1 cellular context compared by ENCODE assay signal in genomic region chr1:212118167-212118871, GRCh38.
A peak's percentile ranks its signal among the peaks of the same experiment; 100 is the strongest.
TF ChIP-seq lines count a peak whose summit lies in the region.

No MANE protein-coding gene starts in this region.

TF ChIP-seq in K562, 482 proteins besides CTCF, POLR2A, EP300 and RAD21 (continued from another document):
- no peak for TF ChIP-seq CXXC5 (CRISPR knock-in tag; IDR thresholded peaks at IDR 0.05)
- no peak for TF ChIP-seq NR0B1 (IDR thresholded peaks at IDR 0.05; ENCODE audit: partially characterized antibody)
- TF ChIP-seq KAT2B (IDR thresholded peaks at IDR 0.05; ENCODE audit: low read depth, low read length), result no peak
- TF ChIP-seq, protein P1, sequence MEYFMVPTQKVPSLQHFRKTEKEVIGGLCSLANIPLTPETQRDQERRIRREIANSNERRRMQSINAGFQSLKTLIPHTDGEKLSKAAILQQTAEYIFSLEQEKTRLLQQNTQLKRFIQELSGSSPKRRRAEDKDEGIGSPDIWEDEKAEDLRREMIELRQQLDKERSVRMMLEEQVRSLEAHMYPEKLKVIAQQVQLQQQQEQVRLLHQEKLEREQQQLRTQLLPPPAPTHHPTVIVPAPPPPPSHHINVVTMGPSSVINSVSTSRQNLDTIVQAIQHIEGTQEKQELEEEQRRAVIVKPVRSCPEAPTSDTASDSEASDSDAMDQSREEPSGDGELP (CRISPR knock-in tag; IDR thresholded peaks at IDR 0.05; ENCODE audit: borderline replicate concordance), result no peak
- no peak for TF ChIP-seq MAFF (IDR thresholded peaks at IDR 0.05; ENCODE audit: low read length)
- no peak for TF ChIP-seq JUNB (CRISPR knock-in tag; conservative IDR thresholded peaks at IDR 0.05)
- no peak for TF ChIP-seq SAFB2 (IDR thresholded peaks at IDR 0.05; ENCODE audit: borderline replicate concordance, low read depth, low read length, severe bottlenecking)
- TF ChIP-seq NFE2L1 (tag; IDR thresholded peaks at IDR 0.05; ENCODE audit: borderline replicate concordance, low read depth), result no peak
- TF ChIP-seq CREBBP (IDR thresholded peaks at IDR 0.05; ENCODE audit: low read depth, low read length), result no peak
- TF ChIP-seq, protein P2, sequence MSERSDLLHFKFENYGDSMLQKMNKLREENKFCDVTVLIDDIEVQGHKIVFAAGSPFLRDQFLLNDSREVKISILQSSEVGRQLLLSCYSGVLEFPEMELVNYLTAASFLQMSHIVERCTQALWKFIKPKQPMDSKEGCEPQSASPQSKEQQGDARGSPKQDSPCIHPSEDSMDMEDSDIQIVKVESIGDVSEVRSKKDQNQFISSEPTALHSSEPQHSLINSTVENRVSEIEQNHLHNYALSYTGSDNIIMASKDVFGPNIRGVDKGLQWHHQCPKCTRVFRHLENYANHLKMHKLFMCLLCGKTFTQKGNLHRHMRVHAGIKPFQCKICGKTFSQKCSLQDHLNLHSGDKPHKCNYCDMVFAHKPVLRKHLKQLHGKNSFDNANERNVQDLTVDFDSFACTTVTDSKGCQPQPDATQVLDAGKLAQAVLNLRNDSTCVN (CRISPR knock-in tag; IDR thresholded peaks at IDR 0.05), result no peak
- TF ChIP-seq TCF15 (CRISPR knock-in tag; IDR thresholded peaks at IDR 0.05), result no peak
- no peak for TF ChIP-seq ZNF318 (IDR thresholded peaks at IDR 0.05; ENCODE audit: borderline replicate concordance in 1 of 2, low read depth in 1 of 2)
- no peak for TF ChIP-seq CREB1 (IDR thresholded peaks at IDR 0.05)
- no peak for TF ChIP-seq CREB1 (CRISPR knock-in tag; IDR thresholded peaks at IDR 0.05)
- TF ChIP-seq ZKSCAN8 (CRISPR knock-in tag; IDR thresholded peaks at IDR 0.05), result no peak
- TF ChIP-seq NCOA2 (IDR thresholded peaks at IDR 0.05; ENCODE audit: partially characterized antibody in 2 of 2), result no peak
- TF ChIP-seq DPF2 (IDR thresholded peaks at IDR 0.05), result peak; percentile 68
- no peak for TF ChIP-seq NFYB (IDR thresholded peaks at IDR 0.05; ENCODE audit: extremely low read depth, insufficient read length)
- TF ChIP-seq NR2F6 (CRISPR knock-in tag; IDR thresholded peaks at IDR 0.05), result no peak
- TF ChIP-seq FOS (IDR thresholded peaks at IDR 0.05; ENCODE audit: extremely low read depth, insufficient read length), result no peak
- TF ChIP-seq SOX6 (IDR thresholded peaks at IDR 0.05), result peak; percentile 39; the same call in 1 of the 2 replicates
- no peak for TF ChIP-seq PHF8 (IDR thresholded peaks at IDR 0.05; ENCODE audit: borderline replicate concordance, low read length)
- TF ChIP-seq, protein P3, sequence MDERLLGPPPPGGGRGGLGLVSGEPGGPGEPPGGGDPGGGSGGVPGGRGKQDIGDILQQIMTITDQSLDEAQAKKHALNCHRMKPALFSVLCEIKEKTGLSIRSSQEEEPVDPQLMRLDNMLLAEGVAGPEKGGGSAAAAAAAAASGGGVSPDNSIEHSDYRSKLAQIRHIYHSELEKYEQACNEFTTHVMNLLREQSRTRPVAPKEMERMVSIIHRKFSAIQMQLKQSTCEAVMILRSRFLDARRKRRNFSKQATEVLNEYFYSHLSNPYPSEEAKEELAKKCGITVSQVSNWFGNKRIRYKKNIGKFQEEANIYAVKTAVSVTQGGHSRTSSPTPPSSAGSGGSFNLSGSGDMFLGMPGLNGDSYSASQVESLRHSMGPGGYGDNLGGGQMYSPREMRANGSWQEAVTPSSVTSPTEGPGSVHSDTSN (CRISPR knock-in tag; IDR thresholded peaks at IDR 0.05; ENCODE audit: low read depth), result no peak
- TF ChIP-seq, protein P3 (tag; conservative IDR thresholded peaks at IDR 0.05; ENCODE audit: low read depth), result peak; percentile 51
- no peak for TF ChIP-seq PHF21A (IDR thresholded peaks at IDR 0.05; ENCODE audit: borderline replicate concordance, low read depth)
- no peak; the same call in 1 of the 2 replicates for TF ChIP-seq TFE3 (CRISPR knock-in tag; IDR thresholded peaks at IDR 0.05)
- 0 out of 4 replicates have a peak, but pooled peaks of 1 of the 2 experiments have one; percentile 8 for TF ChIP-seq KDM1A (IDR thresholded peaks at IDR 0.05)
- TF ChIP-seq SMARCA4 (IDR thresholded peaks at IDR 0.05), result peak; percentile 49; the same call in 1 of the 2 replicates
TF ChIP-seq in K562: peak in this region for 28.
